8 cellular contexts compared by ENCODE assay signal in genomic region chr1:245023222-245023621, GRCh38.
"Had no signal": no experiment of that assay in that cellular context is flagged by ENCODE, and none has a peak within 500 bp of the region (broad histone marks: within the 10 kb centered on the region; RNA-seq: fewer than 3 reads in every experiment).

No MANE protein-coding gene starts in this region.

- H3K4me3 Mint-ChIP-seq: IgD-negative memory B cell had no signal

- H3K27ac ChIP-seq: HL-60, KMS-11 had no signal

- H3K9me3 Mint-ChIP-seq: IgD-negative memory B cell had no signal

- H3K27me3 Mint-ChIP-seq: IgD-negative memory B cell had no signal

- FAIRE-seq: HepG2, HTR-8/SVneo, K562 had no signal

- H3K4me3 ChIP-seq: K562 had no signal

- DNase-seq: IMR-90, KBM-7 had no signal

- H3K27ac Mint-ChIP-seq: IgD-negative memory B cell had no signal

- ATAC-seq: HepG2, K562 had no signal
